In genomic region chr1:51927029-51927428, GRCh38 we compare ENCODE assay signal across 18 cellular contexts. TPM values are rescaled to one million over a fixed set of nuclear protein-coding genes. Genes with fewer than 3 reads are reported as not detected.
DNase-seq lines count a peak whose midpoint lies in the region; ATAC-seq and TF ChIP-seq lines count a peak whose summit lies in the region.
"Had no signal": no experiment of that assay in that cellular context is flagged by ENCODE, and none has a peak within 500 bp of the region (broad histone marks: within the 10 kb centered on the region; RNA-seq: fewer than 3 reads in every experiment).

No MANE protein-coding gene starts in this region.

- H3K9ac ChIP-seq in SK-N-SH, result no peak overlapping the region
- H3K9ac ChIP-seq: KMS-11 had no signal

- H3K27ac ChIP-seq in SK-N-SH (ENCODE audit: low read depth in 2 of 2, low read length in 1 of 2) (peak overlapping the region in 1 of 2 experiments; percentile 49; a peak in 2 of 4 replicates), SJSA1 (peak overlapping the region; percentile 47), esophagus muscularis mucosa (replicated peaks in 1 of 4) (no peak overlapping the region)
- H3K27ac ChIP-seq: 22Rv1, KMS-11, SK-N-MC had no signal

- peaks cover 11% of the 10 kb centered on the region; the same call in 1 of the 2 replicates for H3K79me2 ChIP-seq in SK-N-SH (ENCODE audit: insufficient read depth)

- H3F3A ChIP-seq in SK-N-SH (replicated peaks; ENCODE audit: insufficient read depth), result peaks cover 41% of the 10 kb centered on the region

- H3K9me3 ChIP-seq in SK-N-SH (no peaks in the 10 kb centered on the region), SJSA1 (replicated peaks) (no peaks in the 10 kb centered on the region), esophagus muscularis mucosa (no peaks in the 10 kb centered on the region)

- H3K4me1 ChIP-seq in SK-N-SH (ENCODE audit: control insufficient read depth in 1 of 2, insufficient read depth in 2 of 2, low read depth in 1 of 2, low read length in 1 of 2), result peaks cover under 1 to 32% of the 10 kb centered on the region in 2 experiments; a peak in 2 of 4 replicates
- peaks cover 48% of the 10 kb centered on the region for H3K4me1 ChIP-seq in SJSA1 (replicated peaks)
- no peaks in the 10 kb centered on the region for H3K4me1 ChIP-seq in esophagus muscularis mucosa

- WGBS in SK-N-SH (ENCODE audit: low lambda C conversion rate), result 75% methylated on average over 2 of the region's 2 CpGs
- WGBS in esophagus muscularis mucosa, result 92% methylated on average over 2 of the region's 2 CpGs

- H2AFZ ChIP-seq in SK-N-SH (ENCODE audit: low read depth), result no peak overlapping the region

- H4K20me1 ChIP-seq in SK-N-SH (ENCODE audit: insufficient read depth), result no peaks in the 10 kb centered on the region

- DNase-seq in SK-N-SH (no peak), SJSA1 (ENCODE audit: low read depth in 1 of 2, low spot score in 2 of 2) (peak; percentile 50 to 69), fibroblast of the aortic adventitia (ENCODE audit: low read depth) (peak; percentile 37), esophagus muscularis mucosa (ENCODE audit: extremely low spot score) (no peak), NCI-H2171 treated with DMSO at 0.1 percent for 48 hours (lab: John Stamatoyannopoulos, UW) (no peak), NCI-H1930 (lab: John Stamatoyannopoulos, UW) (no peak), DMS79 (lab: John Stamatoyannopoulos, UW) (no peak)
- DNase-seq: DND-41, NCI-H1092, NCI-H1436 treated with DMSO at 0.1 percent for 48 hours, NCI-H2029 treated with DMSO at 0.1 percent for 48 hours, NCI-H2171, NCI-H446 treated with DMSO at 0.1 percent for 48 hours, Right ventricle myocardium superior had no signal

- H3K4me3 ChIP-seq in SK-N-SH (ENCODE audit: low read depth in 2 of 2, low read length in 1 of 2) (no peak overlapping the region), SJSA1 (no peak overlapping the region), fibroblast of the aortic adventitia (ENCODE audit: low read depth, low read length) (no peak overlapping the region), esophagus muscularis mucosa (no peak overlapping the region)
- H3K4me3 ChIP-seq: SK-N-MC had no signal

- intact Hi-C loops in esophagus muscularis mucosa (cut with DNase I), result no loop called here

- no peak for TF ChIP-seq CTCF in SK-N-SH (IDR thresholded peaks at IDR 0.05)
- TF ChIP-seq CTCF in fibroblast of the aortic adventitia (IDR thresholded peaks at IDR 0.05; ENCODE audit: insufficient read depth, low read length), result no peak
- TF ChIP-seq CTCF in esophagus muscularis mucosa (IDR thresholded peaks at IDR 0.05), result no peak

- CTCF ChIA-PET in SK-N-SH (lab: Yijun Ruan, JAX), result no interaction called here

- H3K36me3 ChIP-seq in SK-N-SH (replicated peaks in 1 of 2; ENCODE audit: control insufficient read depth in 1 of 2, insufficient read depth in 2 of 2, low read length in 1 of 2) (peaks cover 0 to 19% of the 10 kb centered on the region in 2 experiments), SJSA1 (peaks cover 42% of the 10 kb centered on the region), esophagus muscularis mucosa (no peaks in the 10 kb centered on the region)

- TF ChIP-seq POLR2A in esophagus muscularis mucosa (IDR thresholded peaks at IDR 0.05; ENCODE audit: low read depth), result no peak

- POLR2A ChIA-PET in SK-N-SH (lab: Yijun Ruan, JAX), result no interaction called here

- H3K27me3 ChIP-seq in SK-N-SH (ENCODE audit: insufficient read depth), result no peaks in the 10 kb centered on the region
- no peaks in the 10 kb centered on the region for H3K27me3 ChIP-seq in SJSA1 (replicated peaks)
- peaks cover 0 to 20% (median 0%) of the 10 kb centered on the region in 4 donors for H3K27me3 ChIP-seq in esophagus muscularis mucosa

- H3K4me2 ChIP-seq in SK-N-SH, result no peak overlapping the region
- H3K4me2 ChIP-seq: KMS-11 had no signal

- TF ChIP-seq EP300 in SK-N-SH (IDR thresholded peaks at IDR 0.05; ENCODE audit: borderline replicate concordance in 1 of 2, low read depth in 1 of 2, low read length in 1 of 2), result no peak
- TF ChIP-seq EP300 in esophagus muscularis mucosa (IDR thresholded peaks at IDR 0.05), result no peak

- no peaks in the 10 kb centered on the region for H3K9me2 ChIP-seq in SK-N-SH

- no peak for ATAC-seq in SK-N-SH treated with all-trans-retinoic acid at 6 μM for 48 hours

- TF ChIP-seq RAD21 in SK-N-SH (IDR thresholded peaks at IDR 0.05; ENCODE audit: low read length), result no peak

TF ChIP-seq in SK-N-SH, 30 proteins besides CTCF, POLR2A, EP300 and RAD21 (continues in another document):
- TF ChIP-seq REST (IDR thresholded peaks at IDR 0.05; ENCODE audit: low read depth, low read length) (no peak), FOSL2 (IDR thresholded peaks at IDR 0.05; ENCODE audit: borderline replicate concordance, low read depth) (peak; percentile 25; the same call in 1 of the 2 replicates)

TF ChIP-seq in SK-N-SH treated with all-trans-retinoic acid at 6 μM for 48 hours, 23 proteins besides CTCF, POLR2A, EP300 and RAD21:
- TF ChIP-seq POU6F1 (CRISPR knock-in tag; IDR thresholded peaks at IDR 0.05; ENCODE audit: borderline replicate concordance, low read depth) (no peak), CSDC2 (CRISPR knock-in tag; IDR thresholded peaks at IDR 0.05) (no peak), PATZ1 (CRISPR knock-in tag; IDR thresholded peaks at IDR 0.05; ENCODE audit: borderline replicate concordance) (no peak), ARNTL (CRISPR knock-in tag; IDR thresholded peaks at IDR 0.05; ENCODE audit: borderline replicate concordance, low read depth) (no peak), ZNF565 (CRISPR knock-in tag; conservative IDR thresholded peaks at IDR 0.05; ENCODE audit: low read depth) (no peak), TCF4 (CRISPR knock-in tag; IDR thresholded peaks at IDR 0.05; ENCODE audit: borderline replicate concordance) (no peak), ZC3H10 (CRISPR knock-in tag; IDR thresholded peaks at IDR 0.05) (no peak), TSHZ2 (CRISPR knock-in tag; IDR thresholded peaks at IDR 0.05) (no peak), SNAI2 (CRISPR knock-in tag; IDR thresholded peaks at IDR 0.05) (no peak), BACH2 (CRISPR knock-in tag; IDR thresholded peaks at IDR 0.05; ENCODE audit: borderline replicate concordance) (no peak), ZFP30 (CRISPR knock-in tag; IDR thresholded peaks at IDR 0.05) (no peak)

RNA-seq across cellular contexts. Expression of gene NRDC, which starts 48.5 kb away (rescaled TPM):
- polyA plus RNA-seq in SK-N-SH (2012; rRNA removed), result 83.9 and 84.8 TPM in 2 replicates
- polyA plus RNA-seq in SK-N-SH (2012; cell fraction: cytosol; rRNA removed), result 62.8 and 66.3 TPM in 2 replicates
- 223 and 292 TPM in 2 replicates for polyA plus RNA-seq in SK-N-SH (2012; cell fraction: nucleus; rRNA removed)
- 54.9 and 62.9 TPM in 2 replicates for total RNA-seq in SJSA1 (2014; rRNA removed; shearing (Covaris generic))
- total RNA-seq in fibroblast of the aortic adventitia (ENCODE audit: low replicate concordance), result 73.8 and 129 TPM in 2 replicates
- total RNA-seq in esophagus muscularis mucosa, result 10 to 100 TPM; 53.3 to 61.5 (median 57.9) TPM

Comparison
In these comparisons a context has a peak if more than half of its experiments do, and no peak if none do; other contexts are left out.
1. DNase-seq: peak in SJSA1 (2 of 2) and fibroblast of the aortic adventitia (single experiment); none in SK-N-SH (single experiment), esophagus muscularis mucosa (single experiment), NCI-H2171 treated with DMSO at 0.1 percent for 48 hours (single experiment), NCI-H1930 (0 of 2) and DMS79 (single experiment).